In genomic region chr1:27526569-27527222, GRCh38 we compare ENCODE assay signal across 1 cellular context.
TF ChIP-seq lines count a peak whose summit lies in the region.

No MANE protein-coding gene starts in this region.

TF ChIP-seq in K562, 482 proteins besides CTCF, POLR2A, EP300 and RAD21 (continued from another document and continues in another):
- TF ChIP-seq SFPQ (IDR thresholded peaks at IDR 0.05; ENCODE audit: low read depth, low read length): no peak
- TF ChIP-seq, protein P1, sequence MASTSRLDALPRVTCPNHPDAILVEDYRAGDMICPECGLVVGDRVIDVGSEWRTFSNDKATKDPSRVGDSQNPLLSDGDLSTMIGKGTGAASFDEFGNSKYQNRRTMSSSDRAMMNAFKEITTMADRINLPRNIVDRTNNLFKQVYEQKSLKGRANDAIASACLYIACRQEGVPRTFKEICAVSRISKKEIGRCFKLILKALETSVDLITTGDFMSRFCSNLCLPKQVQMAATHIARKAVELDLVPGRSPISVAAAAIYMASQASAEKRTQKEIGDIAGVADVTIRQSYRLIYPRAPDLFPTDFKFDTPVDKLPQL (IDR thresholded peaks at IDR 0.05; ENCODE audit: extremely low read depth, insufficient read length): no peak
- TF ChIP-seq, protein P2, sequence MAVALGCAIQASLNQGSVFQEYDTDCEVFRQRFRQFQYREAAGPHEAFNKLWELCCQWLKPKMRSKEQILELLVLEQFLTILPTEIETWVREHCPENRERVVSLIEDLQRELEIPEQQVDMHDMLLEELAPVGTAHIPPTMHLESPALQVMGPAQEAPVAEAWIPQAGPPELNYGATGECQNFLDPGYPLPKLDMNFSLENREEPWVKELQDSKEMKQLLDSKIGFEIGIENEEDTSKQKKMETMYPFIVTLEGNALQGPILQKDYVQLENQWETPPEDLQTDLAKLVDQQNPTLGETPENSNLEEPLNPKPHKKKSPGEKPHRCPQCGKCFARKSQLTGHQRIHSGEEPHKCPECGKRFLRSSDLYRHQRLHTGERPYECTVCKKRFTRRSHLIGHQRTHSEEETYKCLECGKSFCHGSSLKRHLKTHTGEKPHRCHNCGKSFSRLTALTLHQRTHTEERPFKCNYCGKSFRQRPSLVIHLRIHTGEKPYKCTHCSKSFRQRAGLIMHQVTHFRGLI (CRISPR knock-in tag; IDR thresholded peaks at IDR 0.05): no peak
- TF ChIP-seq JUND (IDR thresholded peaks at IDR 0.05; ENCODE audit: borderline replicate concordance, low read depth, low read length): no peak
- TF ChIP-seq JUND (tag; IDR thresholded peaks at IDR 0.05; ENCODE audit: borderline replicate concordance, low read depth, low read length): peak; percentile 33; the same call in 1 of the 3 replicates
- TF ChIP-seq ZNF764 (CRISPR knock-in tag; IDR thresholded peaks at IDR 0.05; ENCODE audit: low read depth): no peak
- TF ChIP-seq ZNF696 (CRISPR knock-in tag; conservative IDR thresholded peaks at IDR 0.05): no peak
- no peak for TF ChIP-seq MCM2 (IDR thresholded peaks at IDR 0.05; ENCODE audit: low read depth)
- no peak for TF ChIP-seq CCAR2 (IDR thresholded peaks at IDR 0.05; ENCODE audit: low read depth, low read length)
- no peak for TF ChIP-seq RBM15 (IDR thresholded peaks at IDR 0.05; ENCODE audit: insufficient read depth, low read length)
- TF ChIP-seq, protein P3, sequence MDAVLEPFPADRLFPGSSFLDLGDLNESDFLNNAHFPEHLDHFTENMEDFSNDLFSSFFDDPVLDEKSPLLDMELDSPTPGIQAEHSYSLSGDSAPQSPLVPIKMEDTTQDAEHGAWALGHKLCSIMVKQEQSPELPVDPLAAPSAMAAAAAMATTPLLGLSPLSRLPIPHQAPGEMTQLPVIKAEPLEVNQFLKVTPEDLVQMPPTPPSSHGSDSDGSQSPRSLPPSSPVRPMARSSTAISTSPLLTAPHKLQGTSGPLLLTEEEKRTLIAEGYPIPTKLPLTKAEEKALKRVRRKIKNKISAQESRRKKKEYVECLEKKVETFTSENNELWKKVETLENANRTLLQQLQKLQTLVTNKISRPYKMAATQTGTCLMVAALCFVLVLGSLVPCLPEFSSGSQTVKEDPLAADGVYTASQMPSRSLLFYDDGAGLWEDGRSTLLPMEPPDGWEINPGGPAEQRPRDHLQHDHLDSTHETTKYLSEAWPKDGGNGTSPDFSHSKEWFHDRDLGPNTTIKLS (IDR thresholded peaks at IDR 0.05; ENCODE audit: borderline replicate concordance, low read depth): no peak
- TF ChIP-seq ZNF778 (CRISPR knock-in tag; IDR thresholded peaks at IDR 0.05): no peak
- TF ChIP-seq, protein P4, sequence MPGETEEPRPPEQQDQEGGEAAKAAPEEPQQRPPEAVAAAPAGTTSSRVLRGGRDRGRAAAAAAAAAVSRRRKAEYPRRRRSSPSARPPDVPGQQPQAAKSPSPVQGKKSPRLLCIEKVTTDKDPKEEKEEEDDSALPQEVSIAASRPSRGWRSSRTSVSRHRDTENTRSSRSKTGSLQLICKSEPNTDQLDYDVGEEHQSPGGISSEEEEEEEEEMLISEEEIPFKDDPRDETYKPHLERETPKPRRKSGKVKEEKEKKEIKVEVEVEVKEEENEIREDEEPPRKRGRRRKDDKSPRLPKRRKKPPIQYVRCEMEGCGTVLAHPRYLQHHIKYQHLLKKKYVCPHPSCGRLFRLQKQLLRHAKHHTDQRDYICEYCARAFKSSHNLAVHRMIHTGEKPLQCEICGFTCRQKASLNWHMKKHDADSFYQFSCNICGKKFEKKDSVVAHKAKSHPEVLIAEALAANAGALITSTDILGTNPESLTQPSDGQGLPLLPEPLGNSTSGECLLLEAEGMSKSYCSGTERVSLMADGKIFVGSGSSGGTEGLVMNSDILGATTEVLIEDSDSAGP (CRISPR knock-in tag; IDR thresholded peaks at IDR 0.05): no peak
- TF ChIP-seq GMEB1 (CRISPR knock-in tag; IDR thresholded peaks at IDR 0.05): no peak
- 0 out of 2 replicates have a peak, but pooled peaks have one; percentile 32 for TF ChIP-seq GATA2 (CRISPR knock-in tag; IDR thresholded peaks at IDR 0.05)
- TF ChIP-seq GTF2A2 (tag; IDR thresholded peaks at IDR 0.05): no peak
- TF ChIP-seq, protein P5, sequence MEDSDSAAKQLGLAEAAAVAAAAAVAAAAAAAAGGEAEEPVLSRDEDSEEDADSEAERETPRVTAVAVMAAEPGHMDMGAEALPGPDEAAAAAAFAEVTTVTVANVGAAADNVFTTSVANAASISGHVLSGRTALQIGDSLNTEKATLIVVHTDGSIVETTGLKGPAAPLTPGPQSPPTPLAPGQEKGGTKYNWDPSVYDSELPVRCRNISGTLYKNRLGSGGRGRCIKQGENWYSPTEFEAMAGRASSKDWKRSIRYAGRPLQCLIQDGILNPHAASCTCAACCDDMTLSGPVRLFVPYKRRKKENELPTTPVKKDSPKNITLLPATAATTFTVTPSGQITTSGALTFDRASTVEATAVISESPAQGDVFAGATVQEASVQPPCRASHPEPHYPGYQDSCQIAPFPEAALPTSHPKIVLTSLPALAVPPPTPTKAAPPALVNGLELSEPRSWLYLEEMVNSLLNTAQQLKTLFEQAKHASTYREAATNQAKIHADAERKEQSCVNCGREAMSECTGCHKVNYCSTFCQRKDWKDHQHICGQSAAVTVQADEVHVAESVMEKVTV (CRISPR knock-in tag; IDR thresholded peaks at IDR 0.05): no peak
- peak; percentile 83; the same call in 1 of the 2 replicates for TF ChIP-seq THRAP3 (IDR thresholded peaks at IDR 0.05; ENCODE audit: borderline replicate concordance)
- no peak for TF ChIP-seq RB1 (IDR thresholded peaks at IDR 0.05; ENCODE audit: low read depth)
- no peak for TF ChIP-seq CCNT2 (IDR thresholded peaks at IDR 0.05; ENCODE audit: borderline replicate concordance, extremely low read depth, insufficient read length, low read depth, low read length)
- no peak for TF ChIP-seq SMAD4 (CRISPR knock-in tag; conservative IDR thresholded peaks at IDR 0.05)
- no peak for TF ChIP-seq GATAD2A (IDR thresholded peaks at IDR 0.05)
- no peak for TF ChIP-seq SIN3B (IDR thresholded peaks at IDR 0.05; ENCODE audit: low read depth)
- TF ChIP-seq ZFP1 (CRISPR knock-in tag; IDR thresholded peaks at IDR 0.05): no peak
- TF ChIP-seq, protein P6, sequence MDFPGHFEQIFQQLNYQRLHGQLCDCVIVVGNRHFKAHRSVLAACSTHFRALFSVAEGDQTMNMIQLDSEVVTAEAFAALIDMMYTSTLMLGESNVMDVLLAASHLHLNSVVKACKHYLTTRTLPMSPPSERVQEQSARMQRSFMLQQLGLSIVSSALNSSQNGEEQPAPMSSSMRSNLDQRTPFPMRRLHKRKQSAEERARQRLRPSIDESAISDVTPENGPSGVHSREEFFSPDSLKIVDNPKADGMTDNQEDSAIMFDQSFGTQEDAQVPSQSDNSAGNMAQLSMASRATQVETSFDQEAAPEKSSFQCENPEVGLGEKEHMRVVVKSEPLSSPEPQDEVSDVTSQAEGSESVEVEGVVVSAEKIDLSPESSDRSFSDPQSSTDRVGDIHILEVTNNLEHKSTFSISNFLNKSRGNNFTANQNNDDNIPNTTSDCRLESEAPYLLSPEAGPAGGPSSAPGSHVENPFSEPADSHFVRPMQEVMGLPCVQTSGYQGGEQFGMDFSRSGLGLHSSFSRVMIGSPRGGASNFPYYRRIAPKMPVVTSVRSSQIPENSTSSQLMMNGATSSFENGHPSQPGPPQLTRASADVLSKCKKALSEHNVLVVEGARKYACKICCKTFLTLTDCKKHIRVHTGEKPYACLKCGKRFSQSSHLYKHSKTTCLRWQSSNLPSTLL (IDR thresholded peaks at IDR 0.05): peak; percentile 64; the same call in 1 of the 2 replicates
- TF ChIP-seq ATF1 (CRISPR knock-in tag; IDR thresholded peaks at IDR 0.05): no peak
- TF ChIP-seq ATF1 (tag; IDR thresholded peaks at IDR 0.05): peak; percentile 53
- TF ChIP-seq KDM4B (IDR thresholded peaks at IDR 0.05; ENCODE audit: borderline replicate concordance in 2 of 2, low read depth in 1 of 2): no peak
- TF ChIP-seq STAT5A (IDR thresholded peaks at IDR 0.05; ENCODE audit: borderline replicate concordance, low read length): no peak; the same call in 1 of the 2 replicates
- TF ChIP-seq ZNF3 (CRISPR knock-in tag; IDR thresholded peaks at IDR 0.05): no peak
- peak; percentile 18 for TF ChIP-seq TAL1 (IDR thresholded peaks at IDR 0.05)
- TF ChIP-seq LCOR (CRISPR knock-in tag; IDR thresholded peaks at IDR 0.05): peak; percentile 4; the same call in 1 of the 2 replicates
- TF ChIP-seq ZNF717 (CRISPR knock-in tag; IDR thresholded peaks at IDR 0.05): no peak
- TF ChIP-seq MAFF (IDR thresholded peaks at IDR 0.05; ENCODE audit: low read length): no peak
- TF ChIP-seq, protein P7, sequence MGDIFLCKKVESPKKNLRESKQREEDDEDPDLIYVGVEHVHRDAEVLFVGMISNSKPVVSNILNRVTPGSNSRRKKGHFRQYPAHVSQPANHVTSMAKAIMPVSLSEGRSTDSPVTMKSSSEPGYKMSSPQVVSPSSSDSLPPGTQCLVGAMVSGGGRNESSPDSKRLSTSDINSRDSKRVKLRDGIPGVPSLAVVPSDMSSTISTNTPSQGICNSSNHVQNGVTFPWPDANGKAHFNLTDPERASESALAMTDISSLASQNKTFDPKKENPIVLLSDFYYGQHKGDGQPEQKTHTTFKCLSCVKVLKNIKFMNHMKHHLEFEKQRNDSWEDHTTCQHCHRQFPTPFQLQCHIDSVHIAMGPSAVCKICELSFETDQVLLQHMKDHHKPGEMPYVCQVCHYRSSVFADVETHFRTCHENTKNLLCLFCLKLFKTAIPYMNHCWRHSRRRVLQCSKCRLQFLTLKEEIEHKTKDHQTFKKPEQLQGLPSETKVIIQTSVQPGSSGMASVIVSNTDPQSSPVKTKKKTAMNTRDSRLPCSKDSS (IDR thresholded peaks at IDR 0.05; ENCODE audit: low read depth, partially characterized antibody): peak; percentile 9
- TF ChIP-seq KAT2B (IDR thresholded peaks at IDR 0.05; ENCODE audit: low read depth, low read length): no peak
- peak; percentile 23 for TF ChIP-seq SP1 (CRISPR knock-in tag; IDR thresholded peaks at IDR 0.05)
- TF ChIP-seq ZNF785 (CRISPR knock-in tag; IDR thresholded peaks at IDR 0.05): no peak
- TF ChIP-seq IRF2 (CRISPR knock-in tag; IDR thresholded peaks at IDR 0.05): no peak
- no peak for TF ChIP-seq ADNP (tag; IDR thresholded peaks at IDR 0.05)
- TF ChIP-seq ZZZ3 (IDR thresholded peaks at IDR 0.05): no peak
- no peak for TF ChIP-seq SAFB (IDR thresholded peaks at IDR 0.05; ENCODE audit: borderline replicate concordance, low read depth, low read length)
- no peak for TF ChIP-seq HOMEZ (CRISPR knock-in tag; IDR thresholded peaks at IDR 0.05)
- no peak for TF ChIP-seq NFE2L1 (tag; IDR thresholded peaks at IDR 0.05; ENCODE audit: borderline replicate concordance, low read depth)
- no peak for TF ChIP-seq SMAD2 (IDR thresholded peaks at IDR 0.05; ENCODE audit: low read depth, low read length)
- peak; percentile 64 for TF ChIP-seq PHB2 (IDR thresholded peaks at IDR 0.05; ENCODE audit: low read depth)
- TF ChIP-seq BRD9 (IDR thresholded peaks at IDR 0.05; ENCODE audit: low read depth, partially characterized antibody): peak; percentile 36
- no peak for TF ChIP-seq NCOA6 (IDR thresholded peaks at IDR 0.05)
- no peak for TF ChIP-seq ELF1 (tag; IDR thresholded peaks at IDR 0.05)
- TF ChIP-seq, protein P8, sequence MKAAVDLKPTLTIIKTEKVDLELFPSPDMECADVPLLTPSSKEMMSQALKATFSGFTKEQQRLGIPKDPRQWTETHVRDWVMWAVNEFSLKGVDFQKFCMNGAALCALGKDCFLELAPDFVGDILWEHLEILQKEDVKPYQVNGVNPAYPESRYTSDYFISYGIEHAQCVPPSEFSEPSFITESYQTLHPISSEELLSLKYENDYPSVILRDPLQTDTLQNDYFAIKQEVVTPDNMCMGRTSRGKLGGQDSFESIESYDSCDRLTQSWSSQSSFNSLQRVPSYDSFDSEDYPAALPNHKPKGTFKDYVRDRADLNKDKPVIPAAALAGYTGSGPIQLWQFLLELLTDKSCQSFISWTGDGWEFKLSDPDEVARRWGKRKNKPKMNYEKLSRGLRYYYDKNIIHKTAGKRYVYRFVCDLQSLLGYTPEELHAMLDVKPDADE (conservative IDR thresholded peaks at IDR 0.05; ENCODE audit: control insufficient read depth, low read depth, low read length): no peak
- no peak for TF ChIP-seq ZNF589 (CRISPR knock-in tag; IDR thresholded peaks at IDR 0.05; ENCODE audit: low read depth)
- no peak for TF ChIP-seq MCM5 (IDR thresholded peaks at IDR 0.05; ENCODE audit: low read depth)
- peak; percentile 94 for TF ChIP-seq FOXP1 (CRISPR knock-in tag; IDR thresholded peaks at IDR 0.05)
- TF ChIP-seq HDAC8 (tag; IDR thresholded peaks at IDR 0.05): no peak
